ENCODE assay signal across 1 cellular context in genomic region chr6:105346052-105346451, GRCh38.
TF ChIP-seq lines count a peak whose summit lies in the region.

No MANE protein-coding gene starts in this region.

TF ChIP-seq in WTC11, 78 proteins besides CTCF, POLR2A, EP300 and RAD21 (continued from another document):
- TF ChIP-seq ZNF425 (CRISPR knock-in tag; conservative IDR thresholded peaks at IDR 0.05) (no peak), KAT7 (CRISPR knock-in tag; IDR thresholded peaks at IDR 0.05; ENCODE audit: borderline replicate concordance) (no peak), ZNF281 (CRISPR knock-in tag; IDR thresholded peaks at IDR 0.05) (no peak), E2F5 (CRISPR knock-in tag; IDR thresholded peaks at IDR 0.05) (no peak)
